Comparison of ENCODE assay signal across 12 cellular contexts in the genomic region with DNA sequence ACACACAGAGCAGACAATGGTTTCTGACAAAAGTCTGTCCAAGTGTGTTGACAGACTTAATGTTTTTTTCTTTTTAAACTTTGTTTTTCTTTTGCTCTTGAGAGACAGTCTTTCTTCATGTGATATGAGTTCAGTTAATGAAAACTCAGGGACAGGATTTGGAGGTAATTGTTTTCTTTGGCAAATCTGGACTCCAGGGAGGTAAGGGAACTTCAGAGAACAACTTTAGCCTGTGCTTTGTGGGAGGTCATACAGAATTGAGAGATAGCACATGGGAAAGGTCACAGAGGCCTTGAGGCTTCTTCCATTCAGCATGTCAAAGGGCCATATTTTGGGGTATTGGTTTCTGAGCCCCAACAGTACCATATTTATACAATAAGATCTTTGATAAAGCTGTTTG. TPM values are rescaled to one million over a fixed set of nuclear protein-coding genes. Genes with fewer than 3 reads are reported as not detected.
"Had no signal": no experiment of that assay in that cellular context is flagged by ENCODE, and none has a peak within 500 bp of the region (broad histone marks: within the 10 kb centered on the region; RNA-seq: fewer than 3 reads in every experiment).

No MANE protein-coding gene starts in this region.

- ATAC-seq: GM23338, HCT116 had no signal

- FAIRE-seq: H1, H54 had no signal

- H3K27ac ChIP-seq: GM23248 had no signal

- H3K9ac ChIP-seq: GM23248 had no signal

- H3K4me1 Mint-ChIP-seq: GM23338 had no signal

- H2AFZ ChIP-seq: GM23248, GM23338 had no signal

- H3K4me3 ChIP-seq: GM23248, GM23338, HAP-1 had no signal

- H3K27ac Mint-ChIP-seq: GM23338, H9, HFFc6 had no signal

- DNase-seq: GM23248, GOT3, H7, H9, HCEC 1CT, HFFc6 had no signal

- H3K9me3 ChIP-seq: HAP-1 had no signal

- H3K36me3 ChIP-seq: HAP-1 had no signal

- H3K4me3 Mint-ChIP-seq: GM23338, H9, HFFc6 had no signal

- H3K4me2 ChIP-seq: GM23338 had no signal

- H3K9me3 Mint-ChIP-seq: HFFc6 had no signal

RNA-seq across cellular contexts. Expression of gene C9orf153, which starts 9.3 kb away (rescaled TPM):
- total RNA-seq: GM23248, GM23338, H1, H4, H7, HFFc6 had no signal
- polyA plus RNA-seq: H1 had no signal
